ENCODE assay signal across 21 cellular contexts in the genomic region with DNA sequence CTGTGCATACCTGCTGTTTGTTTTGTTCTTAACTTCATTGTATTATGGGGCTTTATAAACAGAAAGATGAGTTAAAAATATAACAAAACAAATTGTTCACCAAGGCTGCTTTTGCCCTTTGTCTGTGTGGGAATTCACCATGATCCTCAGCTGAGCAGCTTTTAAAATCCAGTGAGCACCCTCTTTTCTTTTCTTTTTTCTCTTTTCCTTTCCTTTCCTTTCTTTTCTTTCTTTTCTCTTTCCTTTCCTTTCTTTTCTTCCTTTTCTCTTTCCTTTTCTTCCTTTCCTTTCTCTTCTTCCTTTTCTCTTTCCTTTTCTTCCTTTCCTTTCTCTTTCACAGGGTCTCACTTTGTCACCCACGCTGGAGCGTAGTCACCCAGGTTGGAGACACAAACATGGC. TPM values are rescaled to one million over a fixed set of nuclear protein-coding genes. Genes with fewer than 3 reads are reported as not detected.
DNase-seq lines count a peak whose midpoint lies in the region; ATAC-seq and TF ChIP-seq lines count a peak whose summit lies in the region.
"Had no signal": no experiment of that assay in that cellular context is flagged by ENCODE, and none has a peak within 500 bp of the region (broad histone marks: within the 10 kb centered on the region; RNA-seq: fewer than 3 reads in every experiment).

No MANE protein-coding gene starts in this region.

- H3K4me1 Mint-ChIP-seq in CD4-positive, alpha-beta T cell (ENCODE audit: low read depth), result peaks cover 86% of the 10 kb centered on the region
- H3K4me1 Mint-ChIP-seq in GM23338 (peaks cover 7% of the 10 kb centered on the region; the same call in 2 of the 3 replicates), natural killer cell (peaks cover 54 to 71% of the 10 kb centered on the region in 2 donors)
- H3K4me1 Mint-ChIP-seq in activated naive CD8-positive, alpha-beta T cell treated with anti-CD3 and anti-CD28 coated beads for 36 hours, result peaks cover 75% of the 10 kb centered on the region

- CTCF ChIA-PET in CD4-positive, alpha-beta T cell (lab: Charles Lee), result interaction anchor here (0.8 to 2.1 kb wide), 2 partner anchors 10 to 17 kb away, joined by 4 to 7 read pairs; no protein-coding TSS in a partner anchor
- CTCF ChIA-PET in RWPE1 (lab: Yijun Ruan, JAX), result no interaction called here

- no peaks in the 10 kb centered on the region for H3K9me3 ChIP-seq in CD4-positive, alpha-beta T cell (ENCODE audit: control insufficient read depth, low read length)
- H3K9me3 ChIP-seq: left lung, psoas muscle, SJCRH30, tibial nerve had no signal

- H3K27me3 Mint-ChIP-seq in CD4-positive, alpha-beta T cell, result no peaks in the 10 kb centered on the region
- H3K27me3 Mint-ChIP-seq in GM23338 (ENCODE audit: insufficient read depth, low read depth, poor library complexity) (no peaks in the 10 kb centered on the region), natural killer cell (ENCODE audit: low read depth in 2 of 2) (no peaks in the 10 kb centered on the region)
- no peaks in the 10 kb centered on the region for H3K27me3 Mint-ChIP-seq in activated naive CD8-positive, alpha-beta T cell treated with anti-CD3 and anti-CD28 coated beads for 36 hours

- no peaks in the 10 kb centered on the region for H3K9me2 ChIP-seq in GM23338 (ENCODE audit: insufficient read depth)

- no peaks in the 10 kb centered on the region for H3K36me3 ChIP-seq in GM23338 (ENCODE audit: insufficient read depth)
- H3K36me3 ChIP-seq: left lung, SJCRH30 had no signal

- TF ChIP-seq CTCF in CD4-positive, alpha-beta T cell (IDR thresholded peaks at IDR 0.05), result no peak
- no peak for TF ChIP-seq CTCF in GM23338 (conservative IDR thresholded peaks at IDR 0.05; ENCODE audit: low read depth in 2 of 2)
- no peak for TF ChIP-seq CTCF in natural killer cell (IDR thresholded peaks at IDR 0.05)
- no peak for TF ChIP-seq CTCF in RWPE1 (conservative IDR thresholded peaks at IDR 0.05; ENCODE audit: low read depth)

- peak overlapping the region; percentile 86 for H3K27ac Mint-ChIP-seq in CD4-positive, alpha-beta T cell
- H3K27ac Mint-ChIP-seq in GM23338 (no peak overlapping the region; the same call in 1 of the 2 replicates), natural killer cell (peak overlapping the region; percentile 77 to 92)
- H3K27ac Mint-ChIP-seq in activated naive CD8-positive, alpha-beta T cell treated with anti-CD3 and anti-CD28 coated beads for 36 hours, result peak overlapping the region; percentile 74

- no peak overlapping the region for H2AFZ ChIP-seq in GM23338
- H2AFZ ChIP-seq: GM23248 had no signal

- no peak overlapping the region for H3K27ac ChIP-seq in CD4-positive, alpha-beta T cell (ENCODE audit: low read depth, low read length)
- 0 out of 2 replicates have a peak overlapping the region, but pooled peaks have one; percentile 2 for H3K27ac ChIP-seq in GM23338 (ENCODE audit: low read depth)
- no peak overlapping the region for H3K27ac ChIP-seq in RWPE1
- H3K27ac ChIP-seq: GM23248, psoas muscle, SJCRH30 had no signal

- H3K4me3 Mint-ChIP-seq in CD4-positive, alpha-beta T cell, result no peak overlapping the region
- H3K4me3 Mint-ChIP-seq in GM23338, result no peak overlapping the region
- no peak overlapping the region for H3K4me3 Mint-ChIP-seq in activated naive CD8-positive, alpha-beta T cell treated with anti-CD3 and anti-CD28 coated beads for 36 hours
- peak overlapping the region; percentile 65 for H3K4me3 Mint-ChIP-seq in natural killer cell

- intact Hi-C loops in CD4-positive, alpha-beta T cell (cut with DNase I, micrococcal nuclease), result loop anchor here (2.0 to 5.0 kb wide), 3 partner anchors 15 to 35 kb away; no protein-coding TSS in a partner anchor
- intact Hi-C loops in natural killer cell (cut with micrococcal nuclease), result no loop called here

- peaks cover 14% of the 10 kb centered on the region; the same call in 1 of the 2 replicates for H3K79me2 ChIP-seq in GM23338 (replicated peaks; ENCODE audit: insufficient read depth)

- H3F3A ChIP-seq in GM23338 (replicated peaks; ENCODE audit: low read depth), result no peaks in the 10 kb centered on the region

- no peaks in the 10 kb centered on the region for H3K9me3 Mint-ChIP-seq in CD4-positive, alpha-beta T cell
- H3K9me3 Mint-ChIP-seq in GM23338, result no peaks in the 10 kb centered on the region
- no peaks in the 10 kb centered on the region for H3K9me3 Mint-ChIP-seq in activated naive CD8-positive, alpha-beta T cell treated with anti-CD3 and anti-CD28 coated beads for 36 hours
- no peaks in the 10 kb centered on the region for H3K9me3 Mint-ChIP-seq in natural killer cell

- peaks cover 49% of the 10 kb centered on the region for H3K36me3 Mint-ChIP-seq in CD4-positive, alpha-beta T cell (ENCODE audit: low read depth)
- H3K36me3 Mint-ChIP-seq in GM23338 (ENCODE audit: low read depth) (no peaks in the 10 kb centered on the region), natural killer cell (peaks cover 8% of the 10 kb centered on the region)
- H3K36me3 Mint-ChIP-seq in activated naive CD8-positive, alpha-beta T cell treated with anti-CD3 and anti-CD28 coated beads for 36 hours, result peaks cover 62% of the 10 kb centered on the region

- DNase-seq in CD4-positive, alpha-beta T cell, result no peak
- DNase-seq in GM23338 (ENCODE audit: low spot score) (no peak), natural killer cell (no peak), Kasumi-1 (lab: John Stamatoyannopoulos, UW) (no peak), NOMO-1 (lab: John Stamatoyannopoulos, UW; ENCODE audit: unreplicated experiment in 2 of 2) (no peak), RWPE1 (ENCODE audit: low spot score) (no peak)
- no peak for DNase-seq in activated naive CD8-positive, alpha-beta T cell treated with anti-CD3 and anti-CD28 coated beads for 36 hours
- DNase-seq: activated effector memory CD4-positive, alpha-beta T cell treated with anti-CD3 and anti-CD28 coated beads, Interleukin-2, amount 50 U/mL, for 16 hours; dermis blood vessel endothelial cell; DMS153; GM23248; left lung; NCI-H187 treated with DMSO at 0.1 percent for 48 hours; NCI-H446; psoas muscle; SJCRH30; stimulated activated CD4-positive, alpha-beta T cell treated with anti-CD3 and anti-CD28 coated beads, Interleukin-4, amount 100 ng/mL, for 4 hours; stimulated activated CD8-positive, alpha-beta memory T cell treated with anti-CD3 and anti-CD28 coated beads, Interleukin-4, amount 100 ng/mL, for 48 hours; T-helper 9 cell had no signal

- no peaks in the 10 kb centered on the region; the same call in 1 of the 2 replicates for H3K4me1 ChIP-seq in GM23338 (ENCODE audit: insufficient read depth)
- H3K4me1 ChIP-seq: psoas muscle had no signal

- H3K4me3 ChIP-seq in GM23338, result no peak overlapping the region
- H3K4me3 ChIP-seq: GM23248, left lung, psoas muscle, SJCRH30, smooth muscle cell, tibial nerve had no signal

- POLR2A ChIA-PET in CD4-positive, alpha-beta T cell (lab: Charles Lee), result interaction anchor here (12.0 kb wide), 1 partner anchor 34 kb away, joined by 176 read pairs; no protein-coding TSS in a partner anchor
- POLR2A ChIA-PET in RWPE1 (lab: Yijun Ruan, JAX; ENCODE audit: low non-redundant PET), result no interaction called here

- no peaks in the 10 kb centered on the region for H3K27me3 ChIP-seq in CD4-positive, alpha-beta T cell (ENCODE audit: control insufficient read depth, insufficient read depth, low read length)
- H3K27me3 ChIP-seq in GM23338 (ENCODE audit: insufficient read depth), result no peaks in the 10 kb centered on the region
- H3K27me3 ChIP-seq: left lung, SJCRH30, tibial nerve had no signal

- peaks cover 5% of the 10 kb centered on the region; the same call in 1 of the 2 replicates for H4K20me1 ChIP-seq in GM23338 (replicated peaks; ENCODE audit: insufficient read depth)

- ATAC-seq in CD4-positive, alpha-beta T cell (ENCODE audit: poor library complexity), result no peak
- no peak for ATAC-seq in GM23338
- no peak for ATAC-seq in natural killer cell
- ATAC-seq: left lung, psoas muscle had no signal

- no peak overlapping the region for H3K4me2 ChIP-seq in GM23338
- H3K4me2 ChIP-seq: smooth muscle cell had no signal

TF ChIP-seq in GM23338, 12 proteins besides CTCF, POLR2A, EP300 and RAD21:
- TF ChIP-seq EZH2 (IDR thresholded peaks at IDR 0.05; ENCODE audit: low read depth, unreplicated experiment) (no peak), ZNF114 (CRISPR knock-in tag; IDR thresholded peaks at IDR 0.05) (no peak)

RNA-seq across cellular contexts. Expression of gene RAB8B, which starts 38.3 kb away (rescaled TPM):
- 10 to 100 TPM; 74.5 to 75.2 TPM for total RNA-seq in CD4-positive, alpha-beta T cell
- 38.1 and 41.7 TPM in 2 replicates for total RNA-seq in GM23338 (2014; rRNA removed; shearing (Covaris generic))
- polyA plus RNA-seq in GM23338 (2016; fragmentation: Nextera tagmentation; extraction: Ambion mirVana), result 23.2 and 23.5 TPM in 2 replicates
- total RNA-seq in activated naive CD8-positive, alpha-beta T cell treated with anti-CD3 and anti-CD28 coated beads for 36 hours, result 100 to 1,000 TPM; 231 to 239 TPM
- 100 to 1,000 TPM; 128 to 155 (median 137) TPM for total RNA-seq in natural killer cell

RNA-seq across cellular contexts. Expression of gene APH1B, which starts 49.7 kb away (rescaled TPM):
- 10 to 100 TPM in 1 of 2 experiments, 1 to 10 TPM in 1; 9.3 to 11.6 TPM for total RNA-seq in CD4-positive, alpha-beta T cell
- 23.8 and 24.4 TPM in 2 replicates for total RNA-seq in GM23338 (2014; rRNA removed; shearing (Covaris generic))
- polyA plus RNA-seq in GM23338 (2016; fragmentation: Nextera tagmentation; extraction: Ambion mirVana), result 14.3 and 16.3 TPM in 2 replicates
- 1 to 10 TPM; 9.3 to 9.4 TPM for total RNA-seq in activated naive CD8-positive, alpha-beta T cell treated with anti-CD3 and anti-CD28 coated beads for 36 hours
- 10 to 100 TPM in 1 of 3 donors, 1 to 10 TPM in 2; 8.6 to 12.4 (median 9.9) TPM for total RNA-seq in natural killer cell
